Comparison of ENCODE assay signal across 8 cellular contexts in genomic region chr7:65038767-65039166, GRCh38. TPM values are rescaled to one million over a fixed set of nuclear protein-coding genes. Genes with fewer than 3 reads are reported as not detected.
DNase-seq lines count a peak whose midpoint lies in the region; ATAC-seq lines count a peak whose summit lies in the region.
"Not testable (repeated sequence)": the region's sequence is repeated elsewhere in the genome, so short reads cannot be mapped to it uniquely, and the experiment has no call there.

No MANE protein-coding gene starts in this region.

- not testable (repeated sequence) for H3K36me3 Mint-ChIP-seq in activated CD8-positive, alpha-beta T cell treated with anti-CD3 and anti-CD28 coated beads, Interleukin-2, amount 10 ng/mL, durations not matched to agents 7 days and 5 days (ENCODE audit: low read depth)

- H3K4me3 ChIP-seq in ectodermal cell (ENCODE audit: insufficient read depth, low read depth, low read length) (peak overlapping the region; percentile 70), skeletal muscle tissue (ENCODE audit: low read length in 3 of 3) (peak overlapping the region; percentile 74 to 81 (median 76))

- peaks cover 17% of the 10 kb centered on the region for H3K4me1 Mint-ChIP-seq in activated CD8-positive, alpha-beta T cell treated with anti-CD3 and anti-CD28 coated beads, Interleukin-2, amount 10 ng/mL, durations not matched to agents 7 days and 5 days (ENCODE audit: low read depth)

- H3K27ac Mint-ChIP-seq in activated CD8-positive, alpha-beta T cell treated with anti-CD3 and anti-CD28 coated beads, Interleukin-2, amount 10 ng/mL, durations not matched to agents 7 days and 5 days: peak overlapping the region; percentile 77

- ATAC-seq in GM19351 (IDR thresholded peaks at IDR 0.05; ENCODE audit: unreplicated experiment) (peak; percentile 16), HG03175 (IDR thresholded peaks at IDR 0.05; ENCODE audit: unreplicated experiment) (peak; percentile 10)
- peak; percentile 28 for ATAC-seq in activated CD8-positive, alpha-beta T cell treated with anti-CD3 and anti-CD28 coated beads, Interleukin-2, amount 10 ng/mL, durations not matched to agents 7 days and 5 days

- not testable (repeated sequence) for H3K36me3 ChIP-seq in ectodermal cell (ENCODE audit: control insufficient read depth, insufficient read depth, low read length); skeletal muscle tissue (ENCODE audit: control insufficient read depth in 3 of 3, insufficient read depth in 3 of 3, low read length in 3 of 3)

- peak overlapping the region; percentile 80 for H3K4me3 Mint-ChIP-seq in activated CD8-positive, alpha-beta T cell treated with anti-CD3 and anti-CD28 coated beads, Interleukin-2, amount 10 ng/mL, durations not matched to agents 7 days and 5 days

- 0 to 1% methylated on average over 29 to 33 of the region's 35 CpGs for WGBS in ectodermal cell, 2 experiments

- CTCF ChIA-PET in activated CD8-positive, alpha-beta T cell treated with anti-CD3 and anti-CD28 coated beads, Interleukin-2, amount 10 ng/mL, durations not matched to agents 7 days and 5 days (lab: Charles Lee): not testable (repeated sequence)

- not testable (repeated sequence) for H3K4me1 ChIP-seq in ectodermal cell (ENCODE audit: control insufficient read depth, insufficient read depth, low read length); skeletal muscle tissue (ENCODE audit: control insufficient read depth in 3 of 3, insufficient read depth in 3 of 3, low read length in 3 of 3)

- not testable (repeated sequence) for H3K27me3 ChIP-seq in ectodermal cell (ENCODE audit: control insufficient read depth, insufficient read depth, low read length, poor library complexity, severe bottlenecking); skeletal muscle tissue (ENCODE audit: control insufficient read depth in 3 of 3, insufficient read depth in 3 of 3, low read length in 3 of 3)

- peak overlapping the region; percentile 69 for H3K27ac ChIP-seq in ectodermal cell (ENCODE audit: insufficient read depth, low read depth, low read length, poor library complexity, severe bottlenecking)
- H3K27ac ChIP-seq in skeletal muscle tissue (ENCODE audit: low read depth, low read length): peak overlapping the region; percentile 51

- not testable (repeated sequence) for H3K9me3 Mint-ChIP-seq in activated CD8-positive, alpha-beta T cell treated with anti-CD3 and anti-CD28 coated beads, Interleukin-2, amount 10 ng/mL, durations not matched to agents 7 days and 5 days (ENCODE audit: insufficient read depth)

- H3K27me3 Mint-ChIP-seq in activated CD8-positive, alpha-beta T cell treated with anti-CD3 and anti-CD28 coated beads, Interleukin-2, amount 10 ng/mL, durations not matched to agents 7 days and 5 days (ENCODE audit: low read depth): not testable (repeated sequence)

- DNase-seq in Ammon's horn (ENCODE audit: low spot score) (peak; percentile 37), NCI-H69 (lab: John Stamatoyannopoulos, UW) (peak; percentile 65), left kidney (ENCODE audit: low read depth, low spot score) (peak; percentile 75)
- peak; percentile 33 for DNase-seq in activated CD8-positive, alpha-beta T cell treated with anti-CD3 and anti-CD28 coated beads, Interleukin-2, amount 10 ng/mL, durations not matched to agents 7 days and 5 days

- not testable (repeated sequence) for H3K9me3 ChIP-seq in ectodermal cell (ENCODE audit: control insufficient read depth, low read length); skeletal muscle tissue (ENCODE audit: control insufficient read depth in 3 of 3, low read length in 3 of 3)

- POLR2A ChIA-PET in activated CD8-positive, alpha-beta T cell treated with anti-CD3 and anti-CD28 coated beads, Interleukin-2, amount 10 ng/mL, durations not matched to agents 7 days and 5 days (lab: Charles Lee): interaction anchor here (1.1 to 2.5 kb wide), 3 partner anchors 32 to 335 kb away, joined by 3 to 20 read pairs (median 4); partner anchors contain the start of genes ERV3-1, ZNF273 and ZNF92

- peak overlapping the region; percentile 80 to 82 (median 80) for H3K9ac ChIP-seq in skeletal muscle tissue (ENCODE audit: low read depth in 1 of 3, low read length in 3 of 3)

RNA-seq across cellular contexts. Expression of gene ERV3-1, which starts 32.3 kb away (rescaled TPM):
- total RNA-seq in activated CD8-positive, alpha-beta T cell treated with anti-CD3 and anti-CD28 coated beads, Interleukin-2, amount 10 ng/mL, durations not matched to agents 7 days and 5 days: 10 to 100 TPM; 12.5 to 14.8 TPM
- 45.4 TPM for polyA plus RNA-seq in ectodermal cell (2013, experiment 1 of 4)
- 46.5 TPM for polyA plus RNA-seq in ectodermal cell (2013, experiment 2 of 4)
- 32.0 TPM for polyA plus RNA-seq in ectodermal cell (2013, experiment 3 of 4)
- 39.1 TPM for polyA plus RNA-seq in ectodermal cell (2013, experiment 4 of 4)
- total RNA-seq in skeletal muscle tissue: 14.6 TPM

RNA-seq across cellular contexts. Expression of gene ZNF117, which starts 47.9 kb away (rescaled TPM):
- total RNA-seq in activated CD8-positive, alpha-beta T cell treated with anti-CD3 and anti-CD28 coated beads, Interleukin-2, amount 10 ng/mL, durations not matched to agents 7 days and 5 days: 1 to 10 TPM; 7.0 to 8.7 TPM
- polyA plus RNA-seq in ectodermal cell (2013, experiment 1 of 4): 40.1 TPM
- 43.6 TPM for polyA plus RNA-seq in ectodermal cell (2013, experiment 2 of 4)
- polyA plus RNA-seq in ectodermal cell (2013, experiment 3 of 4): 25.6 TPM
- 32.4 TPM for polyA plus RNA-seq in ectodermal cell (2013, experiment 4 of 4)
- 9.9 TPM for total RNA-seq in skeletal muscle tissue

Comparison
In these comparisons a context has a peak if more than half of its experiments do, and no peak if none do; other contexts are left out.
1. Peak in every context shown above with its lines: DNase-seq, ATAC-seq, H3K4me3 ChIP-seq and H3K27ac ChIP-seq.